9 cellular contexts compared by ENCODE assay signal in genomic region chr6:37155394-37156312, GRCh38. TPM values are rescaled to one million over a fixed set of nuclear protein-coding genes. Genes with fewer than 3 reads are reported as not detected.
A peak's percentile ranks its signal among the peaks of the same experiment; 100 is the strongest.
DNase-seq lines count a peak whose midpoint lies in the region; ATAC-seq, FAIRE-seq and TF ChIP-seq lines count a peak whose summit lies in the region.
"Had no signal": no experiment of that assay in that cellular context is flagged by ENCODE, and none has a peak within 500 bp of the region (broad histone marks: within the 10 kb centered on the region; RNA-seq: fewer than 3 reads in every experiment).

No MANE protein-coding gene starts in this region.

- peak; percentile 89 for FAIRE-seq in GM12892 (lab: Jason Lieb, UNC)

- H3F3A ChIP-seq in MM.1S (ENCODE audit: insufficient read depth, low read length) = peaks cover 33% of the 10 kb centered on the region

- H3K27ac Mint-ChIP-seq in effector memory CD8-positive, alpha-beta T cell = peak overlapping the region in 1 of 2 donors; percentile 88
- H3K27ac Mint-ChIP-seq in WTC11 = no peak overlapping the region

- H3K36me3 Mint-ChIP-seq in effector memory CD8-positive, alpha-beta T cell (ENCODE audit: insufficient read depth) = no peaks in the 10 kb centered on the region
- no peaks in the 10 kb centered on the region for H3K36me3 Mint-ChIP-seq in WTC11

- no peaks in the 10 kb centered on the region for H3K79me2 ChIP-seq in MM.1S (ENCODE audit: low read length)

- H3K4me2 ChIP-seq in MM.1S (ENCODE audit: low read depth, low read length) = peak overlapping the region; percentile 69

- POLR2A ChIA-PET in WTC11 (lab: Charles Lee) = no interaction called here

- H3K27me3 Mint-ChIP-seq in effector memory CD8-positive, alpha-beta T cell = no peaks in the 10 kb centered on the region
- no peaks in the 10 kb centered on the region for H3K27me3 Mint-ChIP-seq in WTC11 (ENCODE audit: low read depth)

- TF ChIP-seq POLR2A in GM12892 (IDR thresholded peaks at IDR 0.05; ENCODE audit: low read depth, low read length) = peak; percentile 49; the same call in 1 of the 2 replicates

- H3K36me3 ChIP-seq in MM.1S (replicated peaks; ENCODE audit: insufficient read depth, low read length) = no peaks in the 10 kb centered on the region

- peak overlapping the region; percentile 24; the same call in 1 of the 2 replicates for H3K4me3 ChIP-seq in MM.1S (ENCODE audit: low read length)

- no peaks in the 10 kb centered on the region for H3K9me3 ChIP-seq in MM.1S (replicated peaks; ENCODE audit: insufficient read depth, low read length)

- peak overlapping the region; percentile 86 for H3K27ac ChIP-seq in MM.1S (ENCODE audit: low read length)

- no peaks in the 10 kb centered on the region for H3K9me2 ChIP-seq in MM.1S (replicated peaks; ENCODE audit: insufficient read depth, low read length)

- ATAC-seq in GM21619 (IDR thresholded peaks at IDR 0.05; ENCODE audit: unreplicated experiment) (peak; percentile 89), WTC11 (no peak)
- peak; percentile 74 for ATAC-seq in effector memory CD8-positive, alpha-beta T cell (replicated peaks)
- ATAC-seq: HCT116 had no signal

- H3K27me3 ChIP-seq in MM.1S (replicated peaks; ENCODE audit: insufficient read depth, low read length) = no peaks in the 10 kb centered on the region

- peak overlapping the region; percentile 72 for H3K9ac ChIP-seq in MM.1S (ENCODE audit: low read length)

- peaks cover 7 to 10% of the 10 kb centered on the region in 2 donors for H3K4me1 Mint-ChIP-seq in effector memory CD8-positive, alpha-beta T cell (ENCODE audit: low read depth in 2 of 2)
- H3K4me1 Mint-ChIP-seq in WTC11 = peaks cover 7% of the 10 kb centered on the region

- peak; percentile 52 for DNase-seq in GM12892 (ENCODE audit: insufficient read length)
- DNase-seq in MM.1S = peak; percentile 98
- DNase-seq in effector memory CD8-positive, alpha-beta T cell = no peak
- DNase-seq in dedifferentiated amniotic fluid mesenchymal stem cell (ENCODE audit: extremely low spot score) = no peak
- DNase-seq in NCI-H1092 (lab: John Stamatoyannopoulos, UW) = no peak
- DNase-seq in hepatic stellate cell (ENCODE audit: low spot score) = no peak
- DNase-seq in WTC11 (ENCODE audit: low spot score) = no peak

- no peaks in the 10 kb centered on the region for H3K9me3 Mint-ChIP-seq in effector memory CD8-positive, alpha-beta T cell
- no peaks in the 10 kb centered on the region for H3K9me3 Mint-ChIP-seq in WTC11

- H2AFZ ChIP-seq in MM.1S (ENCODE audit: low read length) = 0 out of 2 replicates have a peak overlapping the region, but pooled peaks have one; percentile 9

- CTCF ChIA-PET in WTC11 (lab: Charles Lee) = no interaction called here

- TF ChIP-seq CTCF in MM.1S (IDR thresholded peaks at IDR 0.05; ENCODE audit: low read length) (no peak), WTC11 (IDR thresholded peaks at IDR 0.05) (no peak)

- peak overlapping the region; percentile 59 to 60 for H3K4me3 Mint-ChIP-seq in effector memory CD8-positive, alpha-beta T cell
- H3K4me3 Mint-ChIP-seq in WTC11 = no peak overlapping the region

- H3K4me1 ChIP-seq in MM.1S (ENCODE audit: low read length) = peaks cover 26% of the 10 kb centered on the region

- no peaks in the 10 kb centered on the region for H4K20me1 ChIP-seq in MM.1S (ENCODE audit: insufficient read depth, low read length)

TF ChIP-seq in WTC11, 78 proteins besides CTCF, POLR2A, EP300 and RAD21:
- TF ChIP-seq, protein P1, sequence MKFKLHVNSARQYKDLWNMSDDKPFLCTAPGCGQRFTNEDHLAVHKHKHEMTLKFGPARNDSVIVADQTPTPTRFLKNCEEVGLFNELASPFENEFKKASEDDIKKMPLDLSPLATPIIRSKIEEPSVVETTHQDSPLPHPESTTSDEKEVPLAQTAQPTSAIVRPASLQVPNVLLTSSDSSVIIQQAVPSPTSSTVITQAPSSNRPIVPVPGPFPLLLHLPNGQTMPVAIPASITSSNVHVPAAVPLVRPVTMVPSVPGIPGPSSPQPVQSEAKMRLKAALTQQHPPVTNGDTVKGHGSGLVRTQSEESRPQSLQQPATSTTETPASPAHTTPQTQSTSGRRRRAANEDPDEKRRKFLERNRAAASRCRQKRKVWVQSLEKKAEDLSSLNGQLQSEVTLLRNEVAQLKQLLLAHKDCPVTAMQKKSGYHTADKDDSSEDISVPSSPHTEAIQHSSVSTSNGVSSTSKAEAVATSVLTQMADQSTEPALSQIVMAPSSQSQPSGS (CRISPR knock-in tag; IDR thresholded peaks at IDR 0.05; ENCODE audit: borderline replicate concordance, low read depth) = no peak
- TF ChIP-seq ZNF671 (CRISPR knock-in tag; IDR thresholded peaks at IDR 0.05) = no peak
- TF ChIP-seq CREM (CRISPR knock-in tag; IDR thresholded peaks at IDR 0.05) = no peak

RNA-seq across cellular contexts. Expression of gene PIM1, which starts 14.3 kb away (rescaled TPM):
- polyA plus RNA-seq in GM12892 (2012; ENCODE audit: missing spikeins) = 8.3 TPM
- 64.7 to 81.2 TPM (median 78.1 TPM) in 3 replicates for total RNA-seq in WTC11 (2021)

Comparison
In these comparisons a context has a peak if more than half of its experiments do, and no peak if none do; other contexts are left out.
1. DNase-seq: peak in GM12892 (single experiment) and MM.1S (single experiment); none in effector memory CD8-positive, alpha-beta T cell (0 of 3), dedifferentiated amniotic fluid mesenchymal stem cell (single experiment), NCI-H1092 (single experiment), hepatic stellate cell (single experiment) and WTC11 (single experiment).